ENCODE assay signal across 2 cellular contexts in genomic region chr7:131652194-131652593, GRCh38.
TF ChIP-seq lines count a peak whose summit lies in the region.

No MANE protein-coding gene starts in this region.

TF ChIP-seq in H1, 55 proteins besides CTCF, POLR2A, EP300 and RAD21:
- TF ChIP-seq HDAC2 (IDR thresholded peaks at IDR 0.05; ENCODE audit: borderline replicate concordance in 1 of 2, low read depth in 2 of 2, low read length in 2 of 2), result no peak
- no peak for TF ChIP-seq RBBP5 (IDR thresholded peaks at IDR 0.05; ENCODE audit: borderline replicate concordance, low read depth, low read length)
- TF ChIP-seq SP2 (IDR thresholded peaks at IDR 0.05; ENCODE audit: low read length), result no peak
- no peak for TF ChIP-seq TCF12 (IDR thresholded peaks at IDR 0.05; ENCODE audit: low read depth, low read length)
- TF ChIP-seq KDM1A (IDR thresholded peaks at IDR 0.05; ENCODE audit: borderline replicate concordance, low read length), result no peak
- no peak for TF ChIP-seq SIRT6 (IDR thresholded peaks at IDR 0.05; ENCODE audit: low read length)
- TF ChIP-seq, protein P1, sequence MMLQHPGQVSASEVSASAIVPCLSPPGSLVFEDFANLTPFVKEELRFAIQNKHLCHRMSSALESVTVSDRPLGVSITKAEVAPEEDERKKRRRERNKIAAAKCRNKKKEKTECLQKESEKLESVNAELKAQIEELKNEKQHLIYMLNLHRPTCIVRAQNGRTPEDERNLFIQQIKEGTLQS (IDR thresholded peaks at IDR 0.05; ENCODE audit: insufficient read depth, low read depth, low read length), result no peak
- TF ChIP-seq BRCA1 (IDR thresholded peaks at IDR 0.05; ENCODE audit: low read depth, low read length), result no peak
- TF ChIP-seq POU5F1 (IDR thresholded peaks at IDR 0.05; ENCODE audit: low read depth, low read length), result no peak

TF ChIP-seq in HEK293T, 16 proteins besides CTCF, POLR2A, EP300 and RAD21:
- TF ChIP-seq FOXK2 (IDR thresholded peaks at IDR 0.05) (no peak), ARNT (IDR thresholded peaks at IDR 0.05) (no peak), L3MBTL2 (conservative IDR thresholded peaks at IDR 0.05) (no peak), LEF1 (IDR thresholded peaks at IDR 0.05; ENCODE audit: borderline replicate concordance) (no peak), HDGF (IDR thresholded peaks at IDR 0.05; ENCODE audit: borderline replicate concordance) (no peak), SP1 (IDR thresholded peaks at IDR 0.05) (no peak), ELF4 (IDR thresholded peaks at IDR 0.05) (no peak), FOXM1 (IDR thresholded peaks at IDR 0.05; ENCODE audit: borderline replicate concordance) (no peak), ZNF384 (IDR thresholded peaks at IDR 0.05) (no peak), CTBP1 (IDR thresholded peaks at IDR 0.05; ENCODE audit: borderline replicate concordance) (no peak), FOXA1 (IDR thresholded peaks at IDR 0.05) (no peak), BHLHE40 (IDR thresholded peaks at IDR 0.05; ENCODE audit: borderline replicate concordance) (no peak), TARDBP (IDR thresholded peaks at IDR 0.05) (no peak), SUZ12 (IDR thresholded peaks at IDR 0.05) (no peak), NFRKB (IDR thresholded peaks at IDR 0.05) (no peak)
- TF ChIP-seq, protein P2, sequence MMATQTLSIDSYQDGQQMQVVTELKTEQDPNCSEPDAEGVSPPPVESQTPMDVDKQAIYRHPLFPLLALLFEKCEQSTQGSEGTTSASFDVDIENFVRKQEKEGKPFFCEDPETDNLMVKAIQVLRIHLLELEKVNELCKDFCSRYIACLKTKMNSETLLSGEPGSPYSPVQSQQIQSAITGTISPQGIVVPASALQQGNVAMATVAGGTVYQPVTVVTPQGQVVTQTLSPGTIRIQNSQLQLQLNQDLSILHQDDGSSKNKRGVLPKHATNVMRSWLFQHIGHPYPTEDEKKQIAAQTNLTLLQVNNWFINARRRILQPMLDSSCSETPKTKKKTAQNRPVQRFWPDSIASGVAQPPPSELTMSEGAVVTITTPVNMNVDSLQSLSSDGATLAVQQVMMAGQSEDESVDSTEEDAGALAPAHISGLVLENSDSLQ (IDR thresholded peaks at IDR 0.05), result no peak
TF ChIP-seq in HEK293T: peak in this region for 0.
